In genomic region chr12:93167841-93168492, GRCh38 we compare ENCODE assay signal across 8 cellular contexts.
A peak's percentile ranks its signal among the peaks of the same experiment; 100 is the strongest.
DNase-seq lines count a peak whose midpoint lies in the region; ATAC-seq lines count a peak whose summit lies in the region.

No MANE protein-coding gene starts in this region.

- no peaks in the 10 kb centered on the region for H3K27me3 Mint-ChIP-seq in activated naive CD8-positive, alpha-beta T cell treated with anti-CD3 and anti-CD28 coated beads for 36 hours

- H3K4me3 Mint-ChIP-seq in activated naive CD8-positive, alpha-beta T cell treated with anti-CD3 and anti-CD28 coated beads for 36 hours: peak overlapping the region; percentile 33

- no peaks in the 10 kb centered on the region for H3K36me3 Mint-ChIP-seq in activated naive CD8-positive, alpha-beta T cell treated with anti-CD3 and anti-CD28 coated beads for 36 hours

- DNase-seq in COLO829 (ENCODE audit: low spot score) (peak; percentile 47), inferior parietal cortex (ENCODE audit: extremely low spot score) (peak; percentile 54), EL (no peak), T1000 (lab: John Stamatoyannopoulos, UW) (no peak)
- peak; percentile 40 for DNase-seq in activated naive CD8-positive, alpha-beta T cell treated with anti-CD3 and anti-CD28 coated beads for 36 hours
- DNase-seq in stimulated activated CD4-positive, alpha-beta T cell treated with anti-CD3 and anti-CD28 coated beads, Interleukin-15, amount 100 ng/mL, for 24 hours: peak; percentile 50

- no peaks in the 10 kb centered on the region for H3K9me3 Mint-ChIP-seq in activated naive CD8-positive, alpha-beta T cell treated with anti-CD3 and anti-CD28 coated beads for 36 hours

- ATAC-seq in GM19372 (IDR thresholded peaks at IDR 0.05; ENCODE audit: low read depth, unreplicated experiment): peak; percentile 55
- ATAC-seq in HG03432 (IDR thresholded peaks at IDR 0.05; ENCODE audit: unreplicated experiment): peak; percentile 74

- H3K4me1 Mint-ChIP-seq in activated naive CD8-positive, alpha-beta T cell treated with anti-CD3 and anti-CD28 coated beads for 36 hours: peaks cover 12% of the 10 kb centered on the region

- peak overlapping the region; percentile 80 for H3K27ac Mint-ChIP-seq in activated naive CD8-positive, alpha-beta T cell treated with anti-CD3 and anti-CD28 coated beads for 36 hours

Comparison
In these comparisons a context has a peak if more than half of its experiments do, and no peak if none do; other contexts are left out.
1. DNase-seq: peak in COLO829 (single experiment), activated naive CD8-positive, alpha-beta T cell treated with anti-CD3 and anti-CD28 coated beads for 36 hours (single experiment), inferior parietal cortex (single experiment) and stimulated activated CD4-positive, alpha-beta T cell treated with anti-CD3 and anti-CD28 coated beads, Interleukin-15, amount 100 ng/mL, for 24 hours (single experiment); none in EL (single experiment) and T1000 (single experiment).